In genomic region chr16:58801838-58802237, GRCh38 we compare ENCODE assay signal across 35 cellular contexts.
A peak's percentile ranks its signal among the peaks of the same experiment; 100 is the strongest.
DNase-seq lines count a peak whose midpoint lies in the region; ATAC-seq, FAIRE-seq and TF ChIP-seq lines count a peak whose summit lies in the region.
"Had no signal": no experiment of that assay in that cellular context is flagged by ENCODE, and none has a peak within 500 bp of the region (broad histone marks: within the 10 kb centered on the region; RNA-seq: fewer than 3 reads in every experiment).

No MANE protein-coding gene starts in this region.

- POLR2A ChIA-PET in HepG2 (lab: Yijun Ruan, JAX) = no interaction called here
- POLR2A ChIA-PET in WTC11 (lab: Charles Lee) = no interaction called here
- POLR2A ChIA-PET in K562 (lab: Yijun Ruan, JAX) = no interaction called here

- in situ Hi-C loops in HepG2 (cut with HindIII; ENCODE audit: extremely low pct_ligation_motif_present, low pct_unique_long_range_greater_than_20kb) (no loop called here), K562 (cut with MboI) (no loop called here)

- DNase-seq in HepG2 (ENCODE audit: low spot score) = no peak
- no peak for DNase-seq in right lobe of liver
- DNase-seq in WTC11 (ENCODE audit: low spot score) = no peak
- no peak for DNase-seq in K562 (ENCODE audit: extremely low read depth in 1 of 4, low spot score in 3 of 4)
- no peak for DNase-seq in head of caudate nucleus
- no peak for DNase-seq in adrenal gland
- DNase-seq: 8988T; ACHN; AML-193; BE2C; C1 segment of cervical spinal cord; Caco-2; Calu3; CD4-positive, alpha-beta memory T cell; CD4-positive, alpha-beta T cell; CD4-positive, CD25-positive, alpha-beta regulatory T cell; CD8-positive, alpha-beta memory T cell; CD8-positive, alpha-beta T cell; COR-L47; DMS 273 treated with DMSO at 0.1 percent for 48 hours; DMS153; DMS53; DMS79; DMS79 treated with DMSO at 0.1 percent for 48 hours; DND-41; EL had no signal

- no peak overlapping the region for H3K27ac Mint-ChIP-seq in WTC11
- H3K27ac Mint-ChIP-seq: B cell; CD14-positive monocyte; CD4-positive, alpha-beta memory T cell; CD4-positive, alpha-beta T cell; CD4-positive, CD25-positive, alpha-beta regulatory T cell; CD8-positive, alpha-beta memory T cell; CD8-positive, alpha-beta T cell had no signal

- H3K9me3 Mint-ChIP-seq in WTC11 = peaks cover 62% of the 10 kb centered on the region

- no peaks in the 10 kb centered on the region for H3K9me3 ChIP-seq in HepG2 (ENCODE audit: low read length)
- no peaks in the 10 kb centered on the region for H3K9me3 ChIP-seq in right lobe of liver
- H3K9me3 ChIP-seq in K562 (replicated peaks; ENCODE audit: control insufficient read depth, insufficient read depth, low read depth, low read length) = peaks cover 6% of the 10 kb centered on the region; the same call in 1 of the 2 replicates
- H3K9me3 ChIP-seq in adrenal gland (replicated peaks in 1 of 3) = no peaks in the 10 kb centered on the region
- H3K9me3 ChIP-seq: BE2C had no signal

- CTCF ChIA-PET in HepG2 (lab: Yijun Ruan, JAX; ENCODE audit: low intra/inter-chr PET ratio, low total read pairs) = no interaction called here
- CTCF ChIA-PET in WTC11 (lab: Charles Lee) = no interaction called here
- CTCF ChIA-PET in K562 (lab: Yijun Ruan, JAX; ENCODE audit: low intra/inter-chr PET ratio) = no interaction called here

- no peak for TF ChIP-seq CTCF in HepG2 (CRISPR knock-in tag; IDR thresholded peaks at IDR 0.05)
- no peak for TF ChIP-seq CTCF in right lobe of liver (IDR thresholded peaks at IDR 0.05)
- no peak for TF ChIP-seq CTCF in WTC11 (IDR thresholded peaks at IDR 0.05)
- no peak for TF ChIP-seq CTCF in K562 (IDR thresholded peaks at IDR 0.05 in 2 of 3, conservative IDR thresholded peaks at IDR 0.05 in 1 of 3; ENCODE audit: insufficient read depth in 2 of 3, low read depth in 1 of 3, low read length in 3 of 3)
- TF ChIP-seq CTCF in adrenal gland (IDR thresholded peaks at IDR 0.05) = no peak

- no peaks in the 10 kb centered on the region for H3K79me2 ChIP-seq in HepG2 (ENCODE audit: insufficient read depth, low read length)
- H3K79me2 ChIP-seq in K562 (ENCODE audit: control insufficient read depth, insufficient read depth, low read length) = no peaks in the 10 kb centered on the region

- H3K27me3 ChIP-seq in HepG2 (ENCODE audit: control insufficient read depth in 1 of 2, insufficient read depth in 2 of 2, low read length in 2 of 2) = no peaks in the 10 kb centered on the region; a peak in 2 of 5 replicates
- H3K27me3 ChIP-seq in right lobe of liver = no peaks in the 10 kb centered on the region
- no peaks in the 10 kb centered on the region for H3K27me3 ChIP-seq in K562 (ENCODE audit: control insufficient read depth in 2 of 2, insufficient read depth in 2 of 2, low read length in 2 of 2)
- no peaks in the 10 kb centered on the region for H3K27me3 ChIP-seq in adrenal gland
- H3K27me3 ChIP-seq: BE2C; BLaER1; BLaER1 treated with 17β-estradiol and CSF1 and Interleukin-3, amounts not matched to agents 10 nM and 100 nM had no signal

- H3K4me3 Mint-ChIP-seq in WTC11 = no peak overlapping the region
- H3K4me3 Mint-ChIP-seq: B cell; CD14-positive monocyte; CD4-positive, alpha-beta memory T cell; CD4-positive, alpha-beta T cell; CD4-positive, CD25-positive, alpha-beta regulatory T cell; CD8-positive, alpha-beta memory T cell; CD8-positive, alpha-beta T cell had no signal

- H3K36me3 ChIP-seq in HepG2 (replicated peaks in 1 of 2; ENCODE audit: control insufficient read depth in 1 of 2, insufficient read depth in 2 of 2, low read length in 2 of 2) (no peaks in the 10 kb centered on the region), right lobe of liver (no peaks in the 10 kb centered on the region), K562 (ENCODE audit: control insufficient read depth, insufficient read depth, low read length) (no peaks in the 10 kb centered on the region), adrenal gland (replicated peaks in 1 of 2) (no peaks in the 10 kb centered on the region)
- H3K36me3 ChIP-seq: BE2C; BLaER1; BLaER1 treated with 17β-estradiol and CSF1 and Interleukin-3, amounts not matched to agents 10 nM and 100 nM had no signal

- TF ChIP-seq RAD21 in HepG2 (CRISPR knock-in tag; IDR thresholded peaks at IDR 0.05) (no peak), K562 (CRISPR knock-in tag; conservative IDR thresholded peaks at IDR 0.05 in 1 of 2, IDR thresholded peaks at IDR 0.05 in 1 of 2) (no peak)

- no peaks in the 10 kb centered on the region for H3K4me1 Mint-ChIP-seq in WTC11
- H3K4me1 Mint-ChIP-seq: B cell; CD14-positive monocyte; CD4-positive, alpha-beta memory T cell; CD4-positive, CD25-positive, alpha-beta regulatory T cell; CD8-positive, alpha-beta memory T cell had no signal

- H3K9ac ChIP-seq in HepG2 (ENCODE audit: insufficient read depth, low read depth, low read length) (no peak overlapping the region), K562 (ENCODE audit: insufficient read depth in 1 of 2, low read depth in 2 of 2, low read length in 2 of 2) (no peak overlapping the region)
- H3K9ac ChIP-seq: BLaER1; BLaER1 treated with 17β-estradiol and CSF1 and Interleukin-3, amounts not matched to agents 10 nM and 100 nM had no signal

- intact Hi-C loops in HepG2 (cut with micrococcal nuclease; ENCODE audit: unreplicated experiment) (no loop called here), right lobe of liver (cut with DNase I) (no loop called here), K562 (cut with micrococcal nuclease) (no loop called here), head of caudate nucleus (cut with DNase I) (no loop called here), adrenal gland (cut with DNase I) (no loop called here)

- no peaks in the 10 kb centered on the region for H3K4me1 ChIP-seq in HepG2 (ENCODE audit: insufficient read depth, low read length)
- H3K4me1 ChIP-seq in right lobe of liver = no peaks in the 10 kb centered on the region
- no peaks in the 10 kb centered on the region for H3K4me1 ChIP-seq in K562 (replicated peaks in 1 of 2; ENCODE audit: control insufficient read depth in 2 of 2, insufficient read depth in 2 of 2, low read length in 2 of 2)
- H3K4me1 ChIP-seq in adrenal gland (replicated peaks in 1 of 2) = no peaks in the 10 kb centered on the region
- H3K4me1 ChIP-seq: A549; BE2C; BLaER1; BLaER1 treated with 17β-estradiol and CSF1 and Interleukin-3, amounts not matched to agents 10 nM and 100 nM; Caco-2 had no signal

- TF ChIP-seq EP300 in HepG2 (IDR thresholded peaks at IDR 0.05; ENCODE audit: low read depth in 2 of 2, low read length in 2 of 2) (no peak), HepG2 (CRISPR knock-in tag; IDR thresholded peaks at IDR 0.05; ENCODE audit: borderline replicate concordance) (no peak), K562 (IDR thresholded peaks at IDR 0.05; ENCODE audit: low read length) (no peak)

- peaks cover 46% of the 10 kb centered on the region for H3K36me3 Mint-ChIP-seq in WTC11
- H3K36me3 Mint-ChIP-seq: CD14-positive monocyte; CD4-positive, alpha-beta memory T cell; CD4-positive, CD25-positive, alpha-beta regulatory T cell; CD8-positive, alpha-beta T cell had no signal

- no peak for TF ChIP-seq POLR2A in HepG2 (IDR thresholded peaks at IDR 0.05; ENCODE audit: insufficient read depth in 1 of 2, low read depth in 2 of 2, low read length in 2 of 2)
- TF ChIP-seq POLR2A in right lobe of liver (IDR thresholded peaks at IDR 0.05) = no peak
- no peak for TF ChIP-seq POLR2A in K562 (conservative IDR thresholded peaks at IDR 0.05)
- no peak for TF ChIP-seq POLR2A in adrenal gland (IDR thresholded peaks at IDR 0.05)

- no peaks in the 10 kb centered on the region for H3K9me1 ChIP-seq in K562 (ENCODE audit: control insufficient read depth, insufficient read depth, low read length)

- no peak overlapping the region for H3K4me2 ChIP-seq in HepG2 (ENCODE audit: low read depth, low read length)
- H3K4me2 ChIP-seq in K562 (ENCODE audit: insufficient read depth, low read length) = no peak overlapping the region
- H3K4me2 ChIP-seq: A549; BLaER1; BLaER1 treated with 17β-estradiol and CSF1 and Interleukin-3, amounts not matched to agents 10 nM and 100 nM had no signal

- ATAC-seq in HepG2 (no peak), right lobe of liver (no peak), WTC11 (no peak), K562 (no peak)
- ATAC-seq: A549; CD8-positive, alpha-beta T cell had no signal

- BruUV-seq in HepG2 (replicated peaks; lab: Mats Ljungman, UMichigan) (no TSS peak), K562 (replicated peaks; lab: Mats Ljungman, UMichigan) (no TSS peak)

- no peak overlapping the region for H2AFZ ChIP-seq in HepG2 (ENCODE audit: low read length)
- H2AFZ ChIP-seq in K562 (ENCODE audit: low read depth, low read length) = no peak overlapping the region

- H3K27ac ChIP-seq in HepG2 (ENCODE audit: extremely low read length, insufficient read depth, low read length) (no peak overlapping the region), right lobe of liver (no peak overlapping the region), K562 (ENCODE audit: extremely low read depth, low read depth, low read length) (no peak overlapping the region), adrenal gland (no peak overlapping the region)
- H3K27ac ChIP-seq: 22Rv1; A549; BLaER1; BLaER1 treated with 17β-estradiol and CSF1 and Interleukin-3, amounts not matched to agents 10 nM and 100 nM; C4-2B had no signal

- peaks cover 4% of the 10 kb centered on the region for H3K27me3 Mint-ChIP-seq in WTC11 (ENCODE audit: low read depth)
- H3K27me3 Mint-ChIP-seq: CD4-positive, CD25-positive, alpha-beta regulatory T cell had no signal

- H4K20me1 ChIP-seq in HepG2 (ENCODE audit: insufficient read depth, low read length) = no peaks in the 10 kb centered on the region
- H4K20me1 ChIP-seq in K562 (replicated peaks; ENCODE audit: control insufficient read depth, insufficient read depth, low read length) = no peaks in the 10 kb centered on the region
- H4K20me1 ChIP-seq: BLaER1; BLaER1 treated with 17β-estradiol and CSF1 and Interleukin-3, amounts not matched to agents 10 nM and 100 nM had no signal

- FAIRE-seq in HepG2 (lab: Jason Lieb, UNC) (no peak), K562 (lab: Jason Lieb, UNC) (no peak)
- FAIRE-seq: A204.1, A549, D721Med had no signal

- H3K4me3 ChIP-seq in HepG2 (replicated peaks in 1 of 3; ENCODE audit: insufficient read depth in 1 of 3, low read depth in 2 of 3, low read length in 3 of 3) (no peak overlapping the region), right lobe of liver (no peak overlapping the region), K562 (no peak overlapping the region), adrenal gland (no peak overlapping the region)
- H3K4me3 ChIP-seq: A549; BLaER1; BLaER1 treated with 17β-estradiol and CSF1 and Interleukin-3, amounts not matched to agents 10 nM and 100 nM had no signal

- 2% methylated on average over 1 of the region's 1 CpG for whole genome bisulfite sequencing in HepG2 (ENCODE audit: low lambda C conversion rate)
- 29% methylated on average over 1 of the region's 1 CpG for WGBS in right lobe of liver (ENCODE audit: insufficient coverage, low coverage, low lambda C conversion rate, missing lambda C conversion rate)
- WGBS in K562 (ENCODE audit: insufficient coverage, low coverage, missing lambda C conversion rate) = 0% methylated on average over 1 of the region's 1 CpG
- 46 to 71% (median 60%) methylated on average over 1 of the region's 1 CpG for WGBS in adrenal gland, 4 donors

TF ChIP-seq in WTC11, 78 proteins besides CTCF, POLR2A, EP300 and RAD21 (continues in another document):
- TF ChIP-seq ZNF317 (CRISPR knock-in tag; IDR thresholded peaks at IDR 0.05; ENCODE audit: borderline replicate concordance, low read depth) = peak; percentile 85

TF ChIP-seq in K562, 482 proteins besides CTCF, POLR2A, EP300 and RAD21 (continues in another document):
- TF ChIP-seq TRIM28 (IDR thresholded peaks at IDR 0.05) = peak; percentile 91
- TF ChIP-seq SMAD4 (CRISPR knock-in tag; conservative IDR thresholded peaks at IDR 0.05) = no peak

Comparison
In these comparisons a context has a peak if more than half of its experiments do, and no peak if none do; other contexts are left out.
1. Of the 241 proteins assayed by ChIP-seq in both HepG2 and K562: peak only in HepG2: none; only in K562: CBX5; in both: none; in neither: 239; mixed calls (peak in some experiments, not most) for 1.